In the genomic region with DNA sequence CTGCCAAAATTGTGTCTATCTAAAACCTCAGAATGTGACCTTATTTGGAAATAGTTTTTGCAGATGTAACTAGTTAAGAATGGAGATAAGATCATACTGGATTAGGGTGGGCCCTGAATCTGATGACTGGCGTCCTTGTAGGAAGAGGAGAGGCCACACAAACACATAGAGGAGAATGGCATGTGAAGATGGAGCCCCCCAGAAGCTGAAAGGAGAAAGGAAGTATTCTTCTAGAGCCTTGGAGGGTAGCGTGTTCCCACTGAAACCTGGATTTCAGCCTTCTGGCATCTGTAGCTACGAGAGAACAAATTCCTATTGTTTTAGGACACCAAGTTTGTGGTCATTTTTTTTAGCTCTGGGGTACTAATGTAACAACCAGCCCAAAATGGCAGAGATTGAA, we compare ENCODE assay signal across 1 cellular context.
TF ChIP-seq lines count a peak whose summit lies in the region.

No MANE protein-coding gene starts in this region.

TF ChIP-seq in IMR-90, 13 proteins besides CTCF, POLR2A, EP300 and RAD21:
- TF ChIP-seq NFE2L2 (IDR thresholded peaks at IDR 0.05; ENCODE audit: low read depth, low read length) (no peak), BHLHE40 (IDR thresholded peaks at IDR 0.05; ENCODE audit: low read depth, low read length) (no peak), CEBPB (IDR thresholded peaks at IDR 0.05; ENCODE audit: low read depth, low read length) (no peak), MXI1 (IDR thresholded peaks at IDR 0.05; ENCODE audit: borderline replicate concordance, low read depth, low read length) (no peak)
- TF ChIP-seq, protein P1, sequence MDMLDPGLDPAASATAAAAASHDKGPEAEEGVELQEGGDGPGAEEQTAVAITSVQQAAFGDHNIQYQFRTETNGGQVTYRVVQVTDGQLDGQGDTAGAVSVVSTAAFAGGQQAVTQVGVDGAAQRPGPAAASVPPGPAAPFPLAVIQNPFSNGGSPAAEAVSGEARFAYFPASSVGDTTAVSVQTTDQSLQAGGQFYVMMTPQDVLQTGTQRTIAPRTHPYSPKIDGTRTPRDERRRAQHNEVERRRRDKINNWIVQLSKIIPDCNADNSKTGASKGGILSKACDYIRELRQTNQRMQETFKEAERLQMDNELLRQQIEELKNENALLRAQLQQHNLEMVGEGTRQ (IDR thresholded peaks at IDR 0.05; ENCODE audit: low read depth, low read length), result no peak
